ENCODE assay signal across 1 cellular context in genomic region chr6:111794300-111794699, GRCh38.
TF ChIP-seq lines count a peak whose summit lies in the region.

No MANE protein-coding gene starts in this region.

TF ChIP-seq in GM12878, 131 proteins besides CTCF, POLR2A, EP300 and RAD21:
- no peak for TF ChIP-seq TARDBP (IDR thresholded peaks at IDR 0.05; ENCODE audit: borderline replicate concordance)
- no peak for TF ChIP-seq HDGF (IDR thresholded peaks at IDR 0.05)
- no peak for TF ChIP-seq PML (IDR thresholded peaks at IDR 0.05; ENCODE audit: low read length)
- TF ChIP-seq WRNIP1 (IDR thresholded peaks at IDR 0.05; ENCODE audit: borderline replicate concordance, low read depth, low read length) = no peak
- TF ChIP-seq RAD51 (IDR thresholded peaks at IDR 0.05) = no peak
- no peak for TF ChIP-seq CHD2 (IDR thresholded peaks at IDR 0.05; ENCODE audit: borderline replicate concordance, low read depth, low read length)
- TF ChIP-seq HCFC1 (IDR thresholded peaks at IDR 0.05; ENCODE audit: low read length) = no peak
- TF ChIP-seq PRDM15 (CRISPR knock-in tag; IDR thresholded peaks at IDR 0.05) = no peak
- no peak for TF ChIP-seq IRF3 (IDR thresholded peaks at IDR 0.05)
- no peak for TF ChIP-seq MEF2A (IDR thresholded peaks at IDR 0.05; ENCODE audit: insufficient read depth, low read depth, low read length)
- no peak for TF ChIP-seq TAF1 (IDR thresholded peaks at IDR 0.05; ENCODE audit: borderline replicate concordance, low read depth, low read length)
- no peak for TF ChIP-seq ZNF274 (IDR thresholded peaks at IDR 0.05; ENCODE audit: insufficient read depth, insufficient read length)
- no peak for TF ChIP-seq SMC3 (IDR thresholded peaks at IDR 0.05; ENCODE audit: borderline replicate concordance, low read length)
- TF ChIP-seq FOXM1 (IDR thresholded peaks at IDR 0.05; ENCODE audit: low read depth, low read length) = no peak
- no peak for TF ChIP-seq STAT1 (conservative IDR thresholded peaks at IDR 0.05)
- no peak for TF ChIP-seq BHLHE40 (IDR thresholded peaks at IDR 0.05; ENCODE audit: borderline replicate concordance in 1 of 2, low read depth in 2 of 2, low read length in 1 of 2)
- no peak for TF ChIP-seq MAX (IDR thresholded peaks at IDR 0.05; ENCODE audit: low read depth, low read length)
- TF ChIP-seq GABPA (IDR thresholded peaks at IDR 0.05; ENCODE audit: low read depth) = no peak
- TF ChIP-seq SPI1 (IDR thresholded peaks at IDR 0.05; ENCODE audit: borderline replicate concordance, insufficient read depth, low read depth, low read length) = no peak
- no peak for TF ChIP-seq ZNF687 (IDR thresholded peaks at IDR 0.05)
TF ChIP-seq in GM12878: peak in this region for 0.
